In the genomic region with DNA sequence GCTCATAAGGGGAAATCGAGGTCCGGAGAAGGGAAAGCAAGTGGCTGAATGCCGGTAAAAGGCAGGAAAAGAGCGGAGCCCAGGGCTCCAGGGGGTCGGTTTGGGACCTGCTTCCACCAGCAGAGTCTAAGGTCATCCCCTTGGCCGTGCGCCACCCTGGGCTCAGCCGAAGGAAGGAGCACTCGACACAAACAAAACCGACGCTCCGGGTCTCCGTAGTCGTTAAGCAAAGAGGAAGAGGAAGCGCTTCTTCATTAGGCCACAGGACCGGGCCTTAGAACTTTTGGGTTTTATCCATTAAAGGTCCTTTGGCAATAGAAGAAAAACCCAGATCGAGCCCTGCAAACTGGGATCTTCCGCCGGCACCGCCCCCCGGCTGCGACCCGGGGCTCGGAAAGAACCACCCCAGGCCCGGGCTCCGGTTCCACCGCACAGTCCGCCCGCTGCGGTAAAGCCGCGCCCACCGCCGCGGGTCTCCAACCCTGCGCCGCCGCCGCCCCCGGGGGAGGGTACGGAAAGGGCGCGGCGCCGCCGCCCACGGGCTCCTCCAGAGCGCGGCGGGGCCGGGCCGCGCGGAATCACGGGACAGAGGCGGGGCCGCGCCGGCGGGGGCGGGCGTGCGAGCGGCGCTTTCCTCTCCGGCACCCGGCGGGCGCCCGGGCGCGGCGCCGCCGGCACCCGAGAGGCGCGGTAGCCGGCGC, we compare ENCODE assay signal across 8 cellular contexts. TPM values are rescaled to one million over a fixed set of nuclear protein-coding genes. Genes with fewer than 3 reads are reported as not detected.
DNase-seq lines count a peak whose midpoint lies in the region; ATAC-seq and TF ChIP-seq lines count a peak whose summit lies in the region.

A gene (plus strand): TSS at position 629 of the 701 bp plus-strand sequence. CDS start 189 bp downstream, outside the sequence.

- H3K27ac ChIP-seq in ectodermal cell (ENCODE audit: insufficient read depth, low read depth, low read length, poor library complexity, severe bottlenecking): peak within 1 kb of the TSS; percentile 62
- H3K27ac ChIP-seq in lung (ENCODE audit: low read depth in 1 of 2, low read length in 1 of 2): peak within 1 kb of the TSS; percentile 88 to 93

- H3K4me1 Mint-ChIP-seq in activated CD4-positive, alpha-beta memory T cell treated with anti-CD3 and anti-CD28 coated beads, Interleukin-2, amount 10 ng/mL, durations not matched to agents 7 days and 5 days: peaks cover 35% of the 10 kb centered on the region

- H3K4me3 Mint-ChIP-seq in activated CD4-positive, alpha-beta memory T cell treated with anti-CD3 and anti-CD28 coated beads, Interleukin-2, amount 10 ng/mL, durations not matched to agents 7 days and 5 days: peak within 1 kb of the TSS; percentile 87

- H3K36me3 ChIP-seq in ectodermal cell (ENCODE audit: control insufficient read depth, insufficient read depth, low read length): peaks cover 9% of the 10 kb centered on the region
- no peaks in the 10 kb centered on the region for H3K36me3 ChIP-seq in lung (ENCODE audit: control insufficient read depth in 2 of 2, insufficient read depth in 2 of 2, low read length in 2 of 2)

- no peak for TF ChIP-seq CTCF in AG10803 (conservative IDR thresholded peaks at IDR 0.05; ENCODE audit: low read length)
- TF ChIP-seq CTCF in lung (IDR thresholded peaks at IDR 0.05; ENCODE audit: control extremely low read depth, extremely low read depth): no peak

- CTCF ChIA-PET in activated CD4-positive, alpha-beta memory T cell treated with anti-CD3 and anti-CD28 coated beads, Interleukin-2, amount 10 ng/mL, durations not matched to agents 7 days and 5 days (lab: Charles Lee): interaction anchor here (0.6 to 3.1 kb wide), 12 partner anchors 10 to 460 kb away, joined by 3 to 19 read pairs (median 5); a partner anchor contains a TSS

- 0% methylated on average over 80 of the region's 80 CpGs for WGBS in ectodermal cell, 2 experiments
- WGBS in lung, 2 donors: 0 to 1% methylated on average over 34 to 80 of the region's 80 CpGs

- H3K9me3 ChIP-seq in ectodermal cell (ENCODE audit: control insufficient read depth, low read length) (no peaks in the 10 kb centered on the region), lung (ENCODE audit: control insufficient read depth in 2 of 2, insufficient read depth in 1 of 2, low read length in 1 of 2) (no peaks in the 10 kb centered on the region)

- H3K36me3 Mint-ChIP-seq in activated CD4-positive, alpha-beta memory T cell treated with anti-CD3 and anti-CD28 coated beads, Interleukin-2, amount 10 ng/mL, durations not matched to agents 7 days and 5 days (ENCODE audit: low read depth): peaks cover 25% of the 10 kb centered on the region

- H3K4me1 ChIP-seq in ectodermal cell (ENCODE audit: control insufficient read depth, insufficient read depth, low read length) (peaks cover 7% of the 10 kb centered on the region), lung (ENCODE audit: control insufficient read depth in 2 of 2, insufficient read depth in 2 of 2, low read length in 2 of 2) (peaks cover 5 to 8% of the 10 kb centered on the region in 2 donors)

- ATAC-seq in GM18907 (IDR thresholded peaks at IDR 0.05; ENCODE audit: unreplicated experiment): peak; percentile 59
- peak; percentile 61 for ATAC-seq in HG03139 (IDR thresholded peaks at IDR 0.05; ENCODE audit: unreplicated experiment)
- ATAC-seq in lung (ENCODE audit: insufficient read depth, low FRiP score): peak; percentile 95

- no peaks in the 10 kb centered on the region for H3K27me3 Mint-ChIP-seq in activated CD4-positive, alpha-beta memory T cell treated with anti-CD3 and anti-CD28 coated beads, Interleukin-2, amount 10 ng/mL, durations not matched to agents 7 days and 5 days

- H3K27me3 ChIP-seq in ectodermal cell (ENCODE audit: control insufficient read depth, insufficient read depth, low read length, poor library complexity, severe bottlenecking): no peaks in the 10 kb centered on the region
- H3K27me3 ChIP-seq in lung (ENCODE audit: control insufficient read depth, insufficient read depth): no peaks in the 10 kb centered on the region

- peak within 1 kb of the TSS; percentile 84 for H3K27ac Mint-ChIP-seq in activated CD4-positive, alpha-beta memory T cell treated with anti-CD3 and anti-CD28 coated beads, Interleukin-2, amount 10 ng/mL, durations not matched to agents 7 days and 5 days

- DNase-seq in AG10803 (ENCODE audit: low read depth) (peak; percentile 54), NCI-H69 (lab: John Stamatoyannopoulos, UW) (peak; percentile 86), lung (ENCODE audit: low spot score) (peak; percentile 74)
- peak; percentile 79 for DNase-seq in activated CD4-positive, alpha-beta memory T cell treated with anti-CD3 and anti-CD28 coated beads, Interleukin-2, amount 10 ng/mL, durations not matched to agents 7 days and 5 days
- DNase-seq in stimulated activated CD4-positive, alpha-beta T cell treated with anti-CD3 and anti-CD28 coated beads, TNF-alpha, amount 100 ng/mL, for 24 hours (ENCODE audit: low read depth in 3 of 3): peak; percentile 59 to 76 (median 67)

- POLR2A ChIA-PET in activated CD4-positive, alpha-beta memory T cell treated with anti-CD3 and anti-CD28 coated beads, Interleukin-2, amount 10 ng/mL, durations not matched to agents 7 days and 5 days (lab: Charles Lee): interaction anchor here (1.0 to 1.6 kb wide), 6 partner anchors 20 to 225 kb away, joined by 3 to 8 read pairs (median 4); a partner anchor contains a TSS

- H3K9me3 Mint-ChIP-seq in activated CD4-positive, alpha-beta memory T cell treated with anti-CD3 and anti-CD28 coated beads, Interleukin-2, amount 10 ng/mL, durations not matched to agents 7 days and 5 days: no peaks in the 10 kb centered on the region

- peak within 1 kb of the TSS; percentile 83 for H3K4me3 ChIP-seq in AG10803 (ENCODE audit: low read length)
- peak within 1 kb of the TSS; percentile 87 for H3K4me3 ChIP-seq in ectodermal cell (ENCODE audit: insufficient read depth, low read depth, low read length)
- H3K4me3 ChIP-seq in lung: peak within 1 kb of the TSS; percentile 77

RNA-seq across cellular contexts. Expression of the gene that starts here (rescaled TPM):
- total RNA-seq in activated CD4-positive, alpha-beta memory T cell treated with anti-CD3 and anti-CD28 coated beads, Interleukin-2, amount 10 ng/mL, durations not matched to agents 7 days and 5 days: 10 to 100 TPM; 31.8 to 33.2 TPM
- 79.7 TPM for polyA plus RNA-seq in ectodermal cell (2013, experiment 1 of 4)
- polyA plus RNA-seq in ectodermal cell (2013, experiment 2 of 4): 72.4 TPM
- polyA plus RNA-seq in ectodermal cell (2013, experiment 3 of 4): 51.4 TPM
- polyA plus RNA-seq in ectodermal cell (2013, experiment 4 of 4): 55.7 TPM
- 10 to 100 TPM; 31.2 to 32.8 TPM for total RNA-seq in lung
- 10 to 100 TPM; 12.5 to 14.3 TPM for polyA plus RNA-seq in lung

Comparison
In these comparisons a context has a peak if more than half of its experiments do, and no peak if none do; other contexts are left out.
1. Peak in every context shown above with its lines: DNase-seq, ATAC-seq, H3K4me3 ChIP-seq and H3K27ac ChIP-seq.